In the genomic region with DNA sequence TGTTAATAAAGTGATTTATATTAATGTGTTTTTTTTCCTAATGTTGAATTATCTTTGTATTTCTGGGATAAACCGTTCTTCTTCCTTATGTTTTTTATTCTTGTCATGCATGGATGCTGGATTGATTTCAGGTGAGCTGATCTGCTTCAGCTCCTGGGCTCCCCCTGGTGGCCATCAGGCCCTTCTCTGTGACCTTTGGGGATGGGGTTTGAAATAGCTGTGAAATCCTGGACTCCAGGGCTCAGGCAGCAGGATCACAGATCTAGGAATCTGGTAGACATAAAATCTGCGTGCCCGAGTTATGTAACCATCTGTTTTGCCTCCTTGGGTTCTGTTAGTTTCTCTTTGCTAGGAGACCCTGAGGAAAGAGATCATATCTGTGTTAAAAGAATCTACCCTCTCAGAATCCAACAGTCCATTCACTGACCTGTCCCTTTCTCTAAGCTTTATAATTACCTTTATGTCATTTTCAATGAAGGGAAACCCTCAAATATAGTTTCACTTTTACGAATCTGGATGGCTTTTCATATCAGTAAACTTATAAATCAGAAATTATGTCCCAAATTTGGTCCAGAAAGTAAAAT, we compare ENCODE assay signal across 8 cellular contexts. TPM values are rescaled to one million over a fixed set of nuclear protein-coding genes. Genes with fewer than 3 reads are reported as not detected.
DNase-seq lines count a peak whose midpoint lies in the region; ATAC-seq, FAIRE-seq and TF ChIP-seq lines count a peak whose summit lies in the region.

No MANE protein-coding gene starts in this region.

- no peak for TF ChIP-seq EP300 in transverse colon (IDR thresholded peaks at IDR 0.05; ENCODE audit: low read depth)

- ATAC-seq in pancreas (peak; percentile 67 to 98 (median 95)), HG03039 (IDR thresholded peaks at IDR 0.05; ENCODE audit: unreplicated experiment) (no peak)

- intact Hi-C loops in pancreas (cut with DNase I): loop anchor here in 1 of 3 donors (5.0 kb wide), 1 partner anchor 90 kb away; a partner anchor contains a TSS
- intact Hi-C loops in transverse colon (cut with DNase I; ENCODE audit: low total_unique reads): loop anchor here (2.0 kb wide), 1 partner anchor 96 kb away; no protein-coding TSS in a partner anchor

- peak; percentile 95 for FAIRE-seq in pancreas (lab: Jason Lieb, UNC)

- H3K4me1 ChIP-seq in SJCRH30 (no peaks in the 10 kb centered on the region), pancreas (no peaks in the 10 kb centered on the region), transverse colon (no peaks in the 10 kb centered on the region)

- TF ChIP-seq POLR2A in transverse colon (IDR thresholded peaks at IDR 0.05): no peak

- WGBS in pancreas, 2 donors: 0 to 1% methylated on average over 4 of the region's 4 CpGs
- 1% methylated on average over 4 of the region's 4 CpGs for WGBS in transverse colon (ENCODE audit: low coverage in 1 of 2), 2 donors

- no peaks in the 10 kb centered on the region for H3K36me3 ChIP-seq in MG63
- H3K36me3 ChIP-seq in SJCRH30: no peaks in the 10 kb centered on the region
- H3K36me3 ChIP-seq in pancreas: no peaks in the 10 kb centered on the region
- no peaks in the 10 kb centered on the region for H3K36me3 ChIP-seq in transverse colon

- no peak overlapping the region for H3K27ac ChIP-seq in SJCRH30
- H3K27ac ChIP-seq in pancreas: no peak overlapping the region
- H3K27ac ChIP-seq in transverse colon: no peak overlapping the region

- DNase-seq in DMS53 treated with DMSO at 0.1 percent for 48 hours (lab: John Stamatoyannopoulos, UW; ENCODE audit: unreplicated experiment) (peak; percentile 50), MG63 (peak; percentile 88), SJCRH30 (peak; percentile 72 to 86), germinal center (ENCODE audit: low spot score) (peak; percentile 75), pancreas (peak; percentile 66 to 95 (median 85)), transverse colon (peak; percentile 90)
- peak; percentile 59 to 80 (median 74) for DNase-seq in activated naive CD4-positive, alpha-beta T cell (lab: John Stamatoyannopoulos, UW)

- H3K9me3 ChIP-seq in MG63 (no peaks in the 10 kb centered on the region; the same call in 1 of the 2 replicates), SJCRH30 (replicated peaks) (no peaks in the 10 kb centered on the region), pancreas (no peaks in the 10 kb centered on the region), transverse colon (no peaks in the 10 kb centered on the region)

- peak; percentile 88 to 93 (median 90) for TF ChIP-seq CTCF in pancreas (IDR thresholded peaks at IDR 0.05)
- peak; percentile 92 to 98 (median 97) for TF ChIP-seq CTCF in transverse colon (IDR thresholded peaks at IDR 0.05)

- H3K27me3 ChIP-seq in MG63 (no peaks in the 10 kb centered on the region), SJCRH30 (no peaks in the 10 kb centered on the region), pancreas (peaks cover 0 to 7% (median 0%) of the 10 kb centered on the region in 4 donors), transverse colon (peaks cover 5% of the 10 kb centered on the region)

- H3K4me3 ChIP-seq in MG63: peak overlapping the region; percentile 4; the same call in 1 of the 2 replicates
- H3K4me3 ChIP-seq in SJCRH30: no peak overlapping the region
- H3K4me3 ChIP-seq in pancreas: no peak overlapping the region
- no peak overlapping the region for H3K4me3 ChIP-seq in transverse colon

- in situ Hi-C loops in transverse colon (cut with MboI; ENCODE audit: low pct_ligation_motif_present in 1 of 4, low pct_unique_long_range_greater_than_20kb in 1 of 4, low sequenced_read_pairs in 3 of 4): loop anchor here in 2 of 4 donors (5.0 to 10.0 kb wide), 2 partner anchors 88 to 95 kb away; a partner anchor contains a TSS

RNA-seq across cellular contexts. Expression of a gene that starts 12.2 kb away (rescaled TPM):
- total RNA-seq in MG63 (2014; rRNA removed; shearing (Covaris generic); ENCODE audit: low replicate concordance): not detected in 2 replicates
- not detected in 2 replicates for total RNA-seq in SJCRH30 (2014; rRNA removed; shearing (Covaris generic))
- total RNA-seq in pancreas (not detected), transverse colon (under 1 TPM in 1 of 4 donors, not detected in 3; 0.64 TPM)
- not detected for polyA plus RNA-seq in pancreas

RNA-seq across cellular contexts. Expression of a gene that starts 23.6 kb away (rescaled TPM):
- 95.0 and 617 TPM in 2 replicates for total RNA-seq in MG63 (2014; rRNA removed; shearing (Covaris generic); ENCODE audit: low replicate concordance)
- total RNA-seq in SJCRH30 (2014; rRNA removed; shearing (Covaris generic)): 0.48 TPM in 1 of 2 replicates, not detected in the other
- total RNA-seq in pancreas: 1 to 10 TPM in 3 of 6 donors, under 1 TPM in 3; 0.43 to 1.5 (median 0.83) TPM
- 1 to 10 TPM in 1 of 2 donors, under 1 TPM in 1; 0.33 to 1.5 TPM for polyA plus RNA-seq in pancreas
- total RNA-seq in transverse colon: 10 to 100 TPM; 23.9 to 60.2 (median 34.3) TPM

RNA-seq across cellular contexts. Expression of a gene that starts 26.9 kb away (rescaled TPM):
- total RNA-seq in MG63 (2014; rRNA removed; shearing (Covaris generic); ENCODE audit: low replicate concordance): 12.2 and 25.0 TPM in 2 replicates
- total RNA-seq in SJCRH30 (2014; rRNA removed; shearing (Covaris generic)): 0.12 and 0.18 TPM in 2 replicates
- total RNA-seq in pancreas (under 1 TPM in 5 of 6 donors, not detected in 1; 0.12 to 0.74 (median 0.44) TPM), transverse colon (1 to 10 TPM in 1 of 4 donors, under 1 TPM in 1, not detected in 2; 0.68 to 2.5 TPM)
- polyA plus RNA-seq in pancreas: 1 to 10 TPM in 1 of 2 donors, under 1 TPM in 1; 0.31 to 1.6 TPM

RNA-seq across cellular contexts. Expression of a gene that starts 53.3 kb away (rescaled TPM):
- 2.7 and 3.6 TPM in 2 replicates for total RNA-seq in MG63 (2014; rRNA removed; shearing (Covaris generic); ENCODE audit: low replicate concordance)
- total RNA-seq in SJCRH30 (2014; rRNA removed; shearing (Covaris generic)): 1.7 and 2.1 TPM in 2 replicates
- 10 to 100 TPM in 1 of 6 donors, 1 to 10 TPM in 5; 4.9 to 10.3 (median 7.0) TPM for total RNA-seq in pancreas
- polyA plus RNA-seq in pancreas: 10 to 100 TPM; 11.1 to 17.2 TPM
- total RNA-seq in transverse colon: 10 to 100 TPM in 2 of 4 donors, 1 to 10 TPM in 2; 7.8 to 21.3 (median 9.6) TPM

RNA-seq across cellular contexts. Expression of a gene that starts 53.8 kb away (rescaled TPM):
- total RNA-seq in MG63 (2014; rRNA removed; shearing (Covaris generic); ENCODE audit: low replicate concordance): not detected in 2 replicates
- not detected in 2 replicates for total RNA-seq in SJCRH30 (2014; rRNA removed; shearing (Covaris generic))
- not detected for total RNA-seq in pancreas
- polyA plus RNA-seq in pancreas: under 1 TPM in 1 of 2 donors, not detected in 1; 0.11 TPM
- under 1 TPM in 1 of 4 donors, not detected in 3; 0.14 TPM for total RNA-seq in transverse colon

Comparison
In these comparisons a context has a peak if more than half of its experiments do, and no peak if none do; other contexts are left out.
1. RNA of a gene that starts 23.6 kb away (total RNA-seq): 95.0 to 617 TPM in MG63 and 23.9 to 60.2 TPM in transverse colon; 0.43 to 1.5 TPM in pancreas and 0.48 TPM in SJCRH30; every median in the first group is over 10 times any median in the second.
2. Peak in every context shown above with its lines, with median percentiles within 50 percentile points of each other: DNase-seq.